1 cellular context compared by ENCODE assay signal in the genomic region with DNA sequence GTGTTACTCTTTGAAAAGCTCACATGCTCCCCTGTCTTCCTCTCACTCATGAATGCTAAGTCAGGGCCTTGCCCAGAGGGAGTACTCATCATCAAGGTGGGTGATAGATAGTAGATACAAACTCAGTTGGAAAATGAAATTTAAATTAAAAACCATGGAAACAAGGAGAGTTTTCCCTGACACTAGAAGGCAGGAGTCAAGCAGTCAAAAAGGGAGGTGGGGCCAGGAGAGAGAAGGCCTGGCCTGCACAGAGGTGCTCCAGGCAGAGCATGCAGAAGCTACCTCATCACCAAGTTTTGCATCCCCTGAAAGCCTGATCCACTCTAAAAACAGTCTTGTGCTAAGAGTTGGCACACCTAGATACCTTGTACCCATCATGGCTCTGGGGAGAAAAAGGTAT.
TF ChIP-seq lines count a peak whose summit lies in the region.

No MANE protein-coding gene starts in this region.

TF ChIP-seq in Ishikawa, 13 proteins besides CTCF, POLR2A, EP300 and RAD21 (continued from another document):
- TF ChIP-seq, protein P1, sequence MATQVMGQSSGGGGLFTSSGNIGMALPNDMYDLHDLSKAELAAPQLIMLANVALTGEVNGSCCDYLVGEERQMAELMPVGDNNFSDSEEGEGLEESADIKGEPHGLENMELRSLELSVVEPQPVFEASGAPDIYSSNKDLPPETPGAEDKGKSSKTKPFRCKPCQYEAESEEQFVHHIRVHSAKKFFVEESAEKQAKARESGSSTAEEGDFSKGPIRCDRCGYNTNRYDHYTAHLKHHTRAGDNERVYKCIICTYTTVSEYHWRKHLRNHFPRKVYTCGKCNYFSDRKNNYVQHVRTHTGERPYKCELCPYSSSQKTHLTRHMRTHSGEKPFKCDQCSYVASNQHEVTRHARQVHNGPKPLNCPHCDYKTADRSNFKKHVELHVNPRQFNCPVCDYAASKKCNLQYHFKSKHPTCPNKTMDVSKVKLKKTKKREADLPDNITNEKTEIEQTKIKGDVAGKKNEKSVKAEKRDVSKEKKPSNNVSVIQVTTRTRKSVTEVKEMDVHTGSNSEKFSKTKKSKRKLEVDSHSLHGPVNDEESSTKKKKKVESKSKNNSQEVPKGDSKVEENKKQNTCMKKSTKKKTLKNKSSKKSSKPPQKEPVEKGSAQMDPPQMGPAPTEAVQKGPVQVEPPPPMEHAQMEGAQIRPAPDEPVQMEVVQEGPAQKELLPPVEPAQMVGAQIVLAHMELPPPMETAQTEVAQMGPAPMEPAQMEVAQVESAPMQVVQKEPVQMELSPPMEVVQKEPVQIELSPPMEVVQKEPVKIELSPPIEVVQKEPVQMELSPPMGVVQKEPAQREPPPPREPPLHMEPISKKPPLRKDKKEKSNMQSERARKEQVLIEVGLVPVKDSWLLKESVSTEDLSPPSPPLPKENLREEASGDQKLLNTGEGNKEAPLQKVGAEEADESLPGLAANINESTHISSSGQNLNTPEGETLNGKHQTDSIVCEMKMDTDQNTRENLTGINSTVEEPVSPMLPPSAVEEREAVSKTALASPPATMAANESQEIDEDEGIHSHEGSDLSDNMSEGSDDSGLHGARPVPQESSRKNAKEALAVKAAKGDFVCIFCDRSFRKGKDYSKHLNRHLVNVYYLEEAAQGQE (IDR thresholded peaks at IDR 0.05; ENCODE audit: low read depth): no peak
- TF ChIP-seq EGR1 (IDR thresholded peaks at IDR 0.05) (no peak), CEBPB (IDR thresholded peaks at IDR 0.05) (no peak)
